ENCODE assay signal across 8 cellular contexts in genomic region chr1:158248122-158248521, GRCh38. TPM values are rescaled to one million over a fixed set of nuclear protein-coding genes. Genes with fewer than 3 reads are reported as not detected.
DNase-seq lines count a peak whose midpoint lies in the region; ATAC-seq and TF ChIP-seq lines count a peak whose summit lies in the region.

No MANE protein-coding gene starts in this region.

- CTCF ChIA-PET in activated CD8-positive, alpha-beta T cell treated with anti-CD3 and anti-CD28 coated beads, Interleukin-2, amount 10 ng/mL, durations not matched to agents 7 days and 5 days (lab: Charles Lee) = interaction anchor here (0.7 to 1.1 kb wide), 4 partner anchors 82 to 824 kb away, joined by 3 to 6 read pairs (median 3); no protein-coding TSS in a partner anchor
- CTCF ChIA-PET in HEK293T (lab: Yijun Ruan, JAX) = no interaction called here

- no peaks in the 10 kb centered on the region for H3K36me3 Mint-ChIP-seq in activated CD8-positive, alpha-beta T cell treated with anti-CD3 and anti-CD28 coated beads, Interleukin-2, amount 10 ng/mL, durations not matched to agents 7 days and 5 days (ENCODE audit: low read depth)
- no peaks in the 10 kb centered on the region for H3K36me3 Mint-ChIP-seq in stimulated activated effector memory CD8-positive, alpha-beta T cell treated with anti-CD3 and anti-CD28 coated beads, Interleukin-12 subunit alpha, Interleukin-12 subunit beta, amount 100 ng/mL, for 72 hours

- peaks cover 42% of the 10 kb centered on the region for H3K27me3 Mint-ChIP-seq in activated CD8-positive, alpha-beta T cell treated with anti-CD3 and anti-CD28 coated beads, Interleukin-2, amount 10 ng/mL, durations not matched to agents 7 days and 5 days (ENCODE audit: low read depth)

- peak; percentile 84 for ATAC-seq in HG03558 (IDR thresholded peaks at IDR 0.05; ENCODE audit: extremely low read depth, unreplicated experiment)
- peak; percentile 75 for ATAC-seq in activated CD8-positive, alpha-beta T cell treated with anti-CD3 and anti-CD28 coated beads, Interleukin-2, amount 10 ng/mL, durations not matched to agents 7 days and 5 days
- peak; percentile 60 for ATAC-seq in stimulated activated effector memory CD8-positive, alpha-beta T cell treated with anti-CD3 and anti-CD28 coated beads, Interleukin-12 subunit alpha, Interleukin-12 subunit beta, amount 100 ng/mL, for 72 hours
- ATAC-seq in HG02623 (IDR thresholded peaks at IDR 0.05; ENCODE audit: unreplicated experiment) = no peak

- peak; percentile 6 for DNase-seq in activated naive CD4-positive, alpha-beta T cell treated with Interleukin-2 at 50 U/mL for 16 hours
- DNase-seq in activated naive CD4-positive, alpha-beta T cell treated with anti-CD3 and anti-CD28 coated beads, Interleukin-2, amount 50 U/mL, for 16 hours = no peak
- peak; percentile 81 for DNase-seq in activated CD8-positive, alpha-beta T cell treated with anti-CD3 and anti-CD28 coated beads, Interleukin-2, amount 10 ng/mL, durations not matched to agents 7 days and 5 days
- DNase-seq in stimulated activated effector memory CD8-positive, alpha-beta T cell treated with anti-CD3 and anti-CD28 coated beads, Interleukin-12 subunit alpha, Interleukin-12 subunit beta, amount 100 ng/mL, for 72 hours (ENCODE audit: low spot score in 2 of 2) = peak in 1 of 2 donors; percentile 50
- DNase-seq in SK-N-DZ (ENCODE audit: low spot score) (no peak), HEK293T (ENCODE audit: extremely low spot score) (no peak)

- POLR2A ChIA-PET in activated CD8-positive, alpha-beta T cell treated with anti-CD3 and anti-CD28 coated beads, Interleukin-2, amount 10 ng/mL, durations not matched to agents 7 days and 5 days (lab: Charles Lee) = no interaction called here
- POLR2A ChIA-PET in HEK293T (lab: Yijun Ruan, JAX) = no interaction called here

- H3K9me3 Mint-ChIP-seq in activated CD8-positive, alpha-beta T cell treated with anti-CD3 and anti-CD28 coated beads, Interleukin-2, amount 10 ng/mL, durations not matched to agents 7 days and 5 days (ENCODE audit: insufficient read depth) = no peaks in the 10 kb centered on the region
- no peaks in the 10 kb centered on the region for H3K9me3 Mint-ChIP-seq in stimulated activated effector memory CD8-positive, alpha-beta T cell treated with anti-CD3 and anti-CD28 coated beads, Interleukin-12 subunit alpha, Interleukin-12 subunit beta, amount 100 ng/mL, for 72 hours

- H3K4me3 Mint-ChIP-seq in activated CD8-positive, alpha-beta T cell treated with anti-CD3 and anti-CD28 coated beads, Interleukin-2, amount 10 ng/mL, durations not matched to agents 7 days and 5 days = peak overlapping the region; percentile 0
- H3K4me3 Mint-ChIP-seq in stimulated activated effector memory CD8-positive, alpha-beta T cell treated with anti-CD3 and anti-CD28 coated beads, Interleukin-12 subunit alpha, Interleukin-12 subunit beta, amount 100 ng/mL, for 72 hours = no peak overlapping the region

- peak overlapping the region; percentile 9 for H3K27ac Mint-ChIP-seq in activated CD8-positive, alpha-beta T cell treated with anti-CD3 and anti-CD28 coated beads, Interleukin-2, amount 10 ng/mL, durations not matched to agents 7 days and 5 days
- peak overlapping the region; percentile 30 for H3K27ac Mint-ChIP-seq in stimulated activated effector memory CD8-positive, alpha-beta T cell treated with anti-CD3 and anti-CD28 coated beads, Interleukin-12 subunit alpha, Interleukin-12 subunit beta, amount 100 ng/mL, for 72 hours

- H3K4me1 Mint-ChIP-seq in activated CD8-positive, alpha-beta T cell treated with anti-CD3 and anti-CD28 coated beads, Interleukin-2, amount 10 ng/mL, durations not matched to agents 7 days and 5 days (ENCODE audit: low read depth) = peaks cover 19% of the 10 kb centered on the region
- H3K4me1 Mint-ChIP-seq in stimulated activated effector memory CD8-positive, alpha-beta T cell treated with anti-CD3 and anti-CD28 coated beads, Interleukin-12 subunit alpha, Interleukin-12 subunit beta, amount 100 ng/mL, for 72 hours = peaks cover 26% of the 10 kb centered on the region

TF ChIP-seq in HEK293T, 16 proteins besides CTCF, POLR2A, EP300 and RAD21:
- TF ChIP-seq LEF1 (IDR thresholded peaks at IDR 0.05; ENCODE audit: borderline replicate concordance) (no peak), SUZ12 (IDR thresholded peaks at IDR 0.05) (no peak), ARNT (IDR thresholded peaks at IDR 0.05) (no peak), ZNF384 (IDR thresholded peaks at IDR 0.05) (no peak), BHLHE40 (IDR thresholded peaks at IDR 0.05; ENCODE audit: borderline replicate concordance) (no peak), PKNOX1 (IDR thresholded peaks at IDR 0.05) (no peak), SP1 (IDR thresholded peaks at IDR 0.05) (no peak), HDGF (IDR thresholded peaks at IDR 0.05; ENCODE audit: borderline replicate concordance) (no peak), TARDBP (IDR thresholded peaks at IDR 0.05) (no peak), FOXA1 (IDR thresholded peaks at IDR 0.05) (no peak), NFRKB (IDR thresholded peaks at IDR 0.05) (no peak), L3MBTL2 (conservative IDR thresholded peaks at IDR 0.05) (no peak), CTBP1 (IDR thresholded peaks at IDR 0.05; ENCODE audit: borderline replicate concordance) (no peak), FOXK2 (IDR thresholded peaks at IDR 0.05) (no peak), ELF4 (IDR thresholded peaks at IDR 0.05) (no peak), FOXM1 (IDR thresholded peaks at IDR 0.05; ENCODE audit: borderline replicate concordance) (no peak)

RNA-seq across cellular contexts. Expression of gene CD1A, which starts 6.1 kb away (rescaled TPM):
- under 1 TPM; 0.18 to 0.26 TPM for total RNA-seq in activated CD8-positive, alpha-beta T cell treated with anti-CD3 and anti-CD28 coated beads, Interleukin-2, amount 10 ng/mL, durations not matched to agents 7 days and 5 days
- not detected in 2 replicates for polyA plus RNA-seq in SK-N-DZ (2014; cell fraction: cytosol; rRNA removed)
- not detected in 2 replicates for polyA plus RNA-seq in SK-N-DZ (2014; cell fraction: nucleus; rRNA removed)

RNA-seq across cellular contexts. Expression of gene CD1C, which starts 41.6 kb away (rescaled TPM):
- total RNA-seq in activated CD8-positive, alpha-beta T cell treated with anti-CD3 and anti-CD28 coated beads, Interleukin-2, amount 10 ng/mL, durations not matched to agents 7 days and 5 days = not detected
- not detected in 2 replicates for polyA plus RNA-seq in SK-N-DZ (2014; cell fraction: cytosol; rRNA removed)
- not detected in 2 replicates for polyA plus RNA-seq in SK-N-DZ (2014; cell fraction: nucleus; rRNA removed)

Comparison
In these comparisons a context has a peak if more than half of its experiments do, and no peak if none do; other contexts are left out.
1. DNase-seq: peak in activated naive CD4-positive, alpha-beta T cell treated with Interleukin-2 at 50 U/mL for 16 hours (single experiment) and activated CD8-positive, alpha-beta T cell treated with anti-CD3 and anti-CD28 coated beads, Interleukin-2, amount 10 ng/mL, durations not matched to agents 7 days and 5 days (single experiment); none in activated naive CD4-positive, alpha-beta T cell treated with anti-CD3 and anti-CD28 coated beads, Interleukin-2, amount 50 U/mL, for 16 hours (single experiment), SK-N-DZ (single experiment) and HEK293T (single experiment).